In the genomic region with DNA sequence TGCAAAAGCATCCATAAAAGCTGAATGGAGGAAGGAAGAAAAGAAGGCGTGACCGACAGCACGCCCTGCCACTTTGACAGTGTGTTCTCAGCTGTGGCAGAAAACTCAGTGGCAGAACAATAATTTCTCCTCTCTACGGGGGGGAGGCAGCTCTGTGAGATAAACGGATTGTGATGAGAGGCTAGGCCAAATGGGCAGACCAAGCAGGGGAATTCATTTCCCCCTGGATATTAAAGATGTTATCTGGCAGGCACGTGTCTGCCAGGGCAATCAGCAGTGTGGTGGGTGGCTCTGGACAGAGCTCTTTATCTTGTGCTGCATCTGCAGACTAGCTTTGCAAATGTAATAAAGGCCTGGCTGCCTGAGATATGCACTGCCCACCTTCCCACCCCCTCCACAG, we compare ENCODE assay signal across 1 cellular context.
TF ChIP-seq lines count a peak whose summit lies in the region.

No MANE protein-coding gene starts in this region.

TF ChIP-seq in HEK293, 187 proteins besides CTCF, POLR2A, EP300 and RAD21 (continued from another document):
- TF ChIP-seq ZNF561 (tag by site-specific recombination; IDR thresholded peaks at IDR 0.05; ENCODE audit: borderline replicate concordance) (no peak), SCRT2 (tag by site-specific recombination; IDR thresholded peaks at IDR 0.05) (no peak)
